In the genomic region with DNA sequence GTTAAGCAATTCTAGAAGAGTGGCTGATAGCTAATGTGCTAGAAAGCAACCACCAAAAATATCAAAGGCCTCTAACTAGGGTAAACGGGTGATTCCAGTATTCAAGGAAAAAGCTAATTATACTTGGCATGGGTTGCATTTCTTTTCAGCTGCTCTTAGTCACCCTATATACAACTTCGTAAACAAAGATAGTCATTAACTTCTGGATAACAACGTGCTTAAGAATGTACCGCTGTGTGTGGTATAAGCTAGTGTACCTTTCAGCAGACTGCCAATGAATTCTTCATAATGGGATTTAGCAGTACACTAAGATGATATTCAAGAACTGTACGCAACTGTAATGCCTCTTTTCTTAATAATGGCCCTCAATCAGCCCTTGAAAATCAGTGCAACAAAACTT, we compare ENCODE assay signal across 26 cellular contexts. TPM values are rescaled to one million over a fixed set of nuclear protein-coding genes. Genes with fewer than 3 reads are reported as not detected.
DNase-seq lines count a peak whose midpoint lies in the region; ATAC-seq and TF ChIP-seq lines count a peak whose summit lies in the region.
"Had no signal": no experiment of that assay in that cellular context is flagged by ENCODE, and none has a peak within 500 bp of the region (broad histone marks: within the 10 kb centered on the region; RNA-seq: fewer than 3 reads in every experiment).

No MANE protein-coding gene starts in this region.

- peaks cover 24% of the 10 kb centered on the region for H3K36me3 Mint-ChIP-seq in natural killer cell
- peaks cover 60% of the 10 kb centered on the region for H3K36me3 Mint-ChIP-seq in natural killer cell treated with Interleukin-12 subunit alpha and Interleukin-12 subunit beta and Interleukin-15 and Interleukin-18, amount 100 ng/mL, for 72 hours

- no peaks in the 10 kb centered on the region for H3K27me3 Mint-ChIP-seq in natural killer cell (ENCODE audit: low read depth in 2 of 2)
- H3K27me3 Mint-ChIP-seq in natural killer cell treated with Interleukin-12 subunit alpha and Interleukin-12 subunit beta and Interleukin-15 and Interleukin-18, amount 100 ng/mL, for 72 hours = no peaks in the 10 kb centered on the region
- H3K27me3 Mint-ChIP-seq: activated CD8-positive, alpha-beta T cell treated with anti-CD3 and anti-CD28 coated beads for 36 hours had no signal

- intact Hi-C loops in natural killer cell (cut with micrococcal nuclease) = no loop called here

- no peak for TF ChIP-seq CTCF in natural killer cell (IDR thresholded peaks at IDR 0.05)

- DNase-seq in natural killer cell = no peak
- no peak for DNase-seq in natural killer cell treated with Interleukin-12 subunit alpha and Interleukin-12 subunit beta and Interleukin-15 and Interleukin-18, amount 100 ng/mL, for 72 hours (ENCODE audit: low spot score)
- DNase-seq in NCI-H82 treated with DMSO at 0.1 percent for 48 hours (lab: John Stamatoyannopoulos, UW; ENCODE audit: unreplicated experiment) = peak; percentile 33
- no peak for DNase-seq in NCI-H146 treated with DMSO at 0.1 percent for 48 hours (lab: John Stamatoyannopoulos, UW; ENCODE audit: unreplicated experiment)
- no peak for DNase-seq in activated naive CD4-positive, alpha-beta T cell treated with Interleukin-2 at 50 U/mL for 16 hours
- DNase-seq in activated CD4-positive, CD25-positive, alpha-beta regulatory T cell treated with anti-CD3 and anti-CD28 coated beads, Interleukin-2, amount 50 U/mL, for 72 hours = no peak
- DNase-seq: ACHN; activated CD8-positive, alpha-beta T cell treated with anti-CD3 and anti-CD28 coated beads for 36 hours; activated naive CD4-positive, alpha-beta T cell; activated T-cell treated with anti-CD3 and anti-CD28 coated beads, Interleukin-2, amount 50 U/mL, for 1 hour; amygdala; effector CD8-positive, alpha-beta T cell; esophagus squamous epithelium; glutamatergic neuron; MM.1S; NCI-H146; NCI-H2227 treated with DMSO at 0.1 percent for 48 hours; sigmoid colon had no signal

- ATAC-seq in natural killer cell (no peak), esophagus mucosa (peak; percentile 66), GM18858 (IDR thresholded peaks at IDR 0.05; ENCODE audit: unreplicated experiment) (no peak)
- no peak for ATAC-seq in natural killer cell treated with Interleukin-12 subunit alpha and Interleukin-12 subunit beta and Interleukin-15 and Interleukin-18, amount 100 ng/mL, for 72 hours
- ATAC-seq: activated CD8-positive, alpha-beta T cell treated with anti-CD3 and anti-CD28 coated beads for 36 hours; SK-N-SH treated with all-trans-retinoic acid at 6 μM for 48 hours; WTC11 had no signal

- peaks cover 0 to 4% of the 10 kb centered on the region in 2 donors for H3K9me3 Mint-ChIP-seq in natural killer cell
- H3K9me3 Mint-ChIP-seq in natural killer cell treated with Interleukin-12 subunit alpha and Interleukin-12 subunit beta and Interleukin-15 and Interleukin-18, amount 100 ng/mL, for 72 hours = peaks cover 3% of the 10 kb centered on the region

- H3K27ac Mint-ChIP-seq in natural killer cell = peak overlapping the region; percentile 62 to 69
- no peak overlapping the region for H3K27ac Mint-ChIP-seq in natural killer cell treated with Interleukin-12 subunit alpha and Interleukin-12 subunit beta and Interleukin-15 and Interleukin-18, amount 100 ng/mL, for 72 hours
- H3K27ac Mint-ChIP-seq: activated CD8-positive, alpha-beta T cell treated with anti-CD3 and anti-CD28 coated beads for 36 hours; nephron; WTC11 had no signal

- H3K4me1 Mint-ChIP-seq in natural killer cell = peaks cover 45 to 48% of the 10 kb centered on the region in 2 donors
- H3K4me1 Mint-ChIP-seq in natural killer cell treated with Interleukin-12 subunit alpha and Interleukin-12 subunit beta and Interleukin-15 and Interleukin-18, amount 100 ng/mL, for 72 hours (ENCODE audit: low read depth in 2 of 2) = peaks cover 39 to 44% of the 10 kb centered on the region in 2 donors
- H3K4me1 Mint-ChIP-seq: nephron, WTC11 had no signal

- no peak overlapping the region for H3K4me3 Mint-ChIP-seq in natural killer cell
- no peak overlapping the region for H3K4me3 Mint-ChIP-seq in natural killer cell treated with Interleukin-12 subunit alpha and Interleukin-12 subunit beta and Interleukin-15 and Interleukin-18, amount 100 ng/mL, for 72 hours
- H3K4me3 Mint-ChIP-seq: activated CD8-positive, alpha-beta T cell treated with anti-CD3 and anti-CD28 coated beads for 36 hours; nephron; WTC11 had no signal

RNA-seq across cellular contexts. Expression of a gene that starts 42.2 kb away (rescaled TPM):
- total RNA-seq in natural killer cell (1 to 10 TPM in 1 of 3 donors, under 1 TPM in 1, not detected in 1; 0.79 to 2.2 TPM), esophagus mucosa (not detected)
- 1 to 10 TPM in 1 of 2 donors, under 1 TPM in 1; 0.92 to 1.9 TPM for total RNA-seq in natural killer cell treated with Interleukin-12 subunit alpha and Interleukin-12 subunit beta and Interleukin-15 and Interleukin-18, amount 100 ng/mL, for 72 hours
- total RNA-seq: activated CD8-positive, alpha-beta T cell treated with anti-CD3 and anti-CD28 coated beads for 36 hours; esophagus squamous epithelium; G401; suprapubic skin; vagina had no signal

Comparison
In these comparisons a context has a peak if more than half of its experiments do, and no peak if none do; other contexts are left out.
1. H3K27ac Mint-ChIP-seq: peak in natural killer cell (2 of 2); none in natural killer cell treated with Interleukin-12 subunit alpha and Interleukin-12 subunit beta and Interleukin-15 and Interleukin-18, amount 100 ng/mL, for 72 hours (0 of 2).